ENCODE assay signal across 2 cellular contexts in genomic region chr9:138115506-138115905, GRCh38.
TF ChIP-seq lines count a peak whose summit lies in the region.

No MANE protein-coding gene starts in this region.

TF ChIP-seq in SK-N-SH, 30 proteins besides CTCF, POLR2A, EP300 and RAD21 (continued from another document):
- no peak for TF ChIP-seq REST (IDR thresholded peaks at IDR 0.05; ENCODE audit: low read depth, low read length)
- TF ChIP-seq TCF12 (IDR thresholded peaks at IDR 0.05): no peak
- TF ChIP-seq NFIC (IDR thresholded peaks at IDR 0.05; ENCODE audit: borderline replicate concordance): no peak
- TF ChIP-seq CHD2 (IDR thresholded peaks at IDR 0.05; ENCODE audit: low read length, partially characterized antibody): no peak
- no peak for TF ChIP-seq MXI1 (IDR thresholded peaks at IDR 0.05; ENCODE audit: low read depth, low read length)
- no peak for TF ChIP-seq GABPA (IDR thresholded peaks at IDR 0.05; ENCODE audit: low read depth)

TF ChIP-seq in SK-N-SH treated with all-trans-retinoic acid at 6 μM for 48 hours, 23 proteins besides CTCF, POLR2A, EP300 and RAD21 (continued from another document):
- no peak for TF ChIP-seq ESRRG (CRISPR knock-in tag; IDR thresholded peaks at IDR 0.05)
- TF ChIP-seq OSR1 (CRISPR knock-in tag; IDR thresholded peaks at IDR 0.05): no peak
- no peak for TF ChIP-seq BACH2 (CRISPR knock-in tag; IDR thresholded peaks at IDR 0.05; ENCODE audit: borderline replicate concordance)
- no peak for TF ChIP-seq ZFP30 (CRISPR knock-in tag; IDR thresholded peaks at IDR 0.05)
- no peak for TF ChIP-seq ZNF565 (CRISPR knock-in tag; conservative IDR thresholded peaks at IDR 0.05; ENCODE audit: low read depth)
